ENCODE assay signal across 27 cellular contexts in the genomic region with DNA sequence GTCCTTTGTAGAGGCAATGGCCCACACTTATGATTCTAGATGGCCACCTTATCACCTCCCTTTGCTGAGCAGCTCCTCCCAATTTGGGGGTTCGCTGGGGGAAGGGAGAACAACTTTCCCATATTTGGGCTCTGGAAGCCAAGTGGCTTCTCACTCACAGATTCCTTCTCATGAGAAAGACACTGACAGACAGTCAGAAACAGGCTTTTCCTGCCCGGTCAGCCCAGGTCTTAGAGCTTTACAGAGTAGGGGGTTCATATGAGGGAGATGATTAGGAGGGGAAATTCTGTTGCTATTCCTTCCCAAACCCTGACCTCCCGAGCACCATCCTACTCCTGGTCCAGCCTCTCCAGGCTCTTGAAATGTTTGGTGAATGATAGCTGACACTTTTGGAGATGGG.
A peak's percentile ranks its signal among the peaks of the same experiment; 100 is the strongest.
DNase-seq lines count a peak whose midpoint lies in the region; FAIRE-seq and TF ChIP-seq lines count a peak whose summit lies in the region.
"Had no signal": no experiment of that assay in that cellular context is flagged by ENCODE, and none has a peak within 500 bp of the region (broad histone marks: within the 10 kb centered on the region; RNA-seq: fewer than 3 reads in every experiment).

No MANE protein-coding gene starts in this region.

- TF ChIP-seq EP300 in H1 (IDR thresholded peaks at IDR 0.05; ENCODE audit: borderline replicate concordance in 1 of 2, low read depth in 2 of 2, low read length in 2 of 2) = no peak

- TF ChIP-seq CTCF in 22Rv1 (IDR thresholded peaks at IDR 0.05) = no peak
- TF ChIP-seq CTCF in H1 (IDR thresholded peaks at IDR 0.05; ENCODE audit: control extremely low read depth in 1 of 3, insufficient read depth in 1 of 3, low read depth in 1 of 3, low read length in 3 of 3) = no peak

- H3K23me2 ChIP-seq in H1 (ENCODE audit: low read depth, low read length) = no peaks in the 10 kb centered on the region

- no peak overlapping the region for H2BK20ac ChIP-seq in H1 (ENCODE audit: low read length)

- 0 out of 2 replicates have a peak overlapping the region, but pooled peaks have one; percentile 5 for H2BK15ac ChIP-seq in H1 (ENCODE audit: low read length)
- no peak overlapping the region for H2BK15ac ChIP-seq in mesendoderm (replicated peaks; ENCODE audit: low read depth)

- H3K9me3 ChIP-seq in H1 (ENCODE audit: insufficient read depth in 2 of 2, low read depth in 1 of 2, low read length in 1 of 2) (no peaks in the 10 kb centered on the region), trophoblast cell (ENCODE audit: insufficient read depth, low read depth, low read length) (no peaks in the 10 kb centered on the region)
- H3K9me3 ChIP-seq: BE2C, BLaER1, Caco-2 had no signal

- no peak for TF ChIP-seq POLR2A in H1 (IDR thresholded peaks at IDR 0.05; ENCODE audit: control extremely low read depth in 1 of 2, low read depth in 2 of 2, low read length in 2 of 2)

- POLR2A ChIA-PET in H1 (lab: Charles Lee; ENCODE audit: partially characterized antibody) = interaction anchor here (0.7 to 4.2 kb wide), 3 partner anchors 29 to 67 kb away, joined by 3 to 13 read pairs (median 4); no protein-coding TSS in a partner anchor

- no peak overlapping the region for H3K14ac ChIP-seq in H1 (ENCODE audit: insufficient read length)
- no peak overlapping the region for H3K14ac ChIP-seq in trophoblast cell (ENCODE audit: low read length)

- H4K5ac ChIP-seq in H1 (ENCODE audit: insufficient read length, low read depth, low read length) (no peak overlapping the region), mesendoderm (ENCODE audit: low read length) (no peak overlapping the region)

- peak overlapping the region; percentile 41 for H3K27ac ChIP-seq in 22Rv1
- no peak overlapping the region for H3K27ac ChIP-seq in H1 (ENCODE audit: low read depth, low read length)
- no peak overlapping the region for H3K27ac ChIP-seq in mesendoderm (ENCODE audit: low read depth, low read length)
- no peak overlapping the region for H3K27ac ChIP-seq in trophoblast cell (ENCODE audit: low read depth, low read length)
- H3K27ac ChIP-seq: BLaER1 had no signal

- H2BK5ac ChIP-seq in H1 (ENCODE audit: low read depth, low read length) (no peak overlapping the region), mesendoderm (ENCODE audit: low read length) (no peak overlapping the region), trophoblast cell (ENCODE audit: low read depth, low read length, poor library complexity) (peak overlapping the region; percentile 6)

- no peak overlapping the region for H4K91ac ChIP-seq in H1 (replicated peaks; ENCODE audit: insufficient read length, low read length)
- H4K91ac ChIP-seq in trophoblast cell (ENCODE audit: low read depth, low read length) = no peak overlapping the region

- TF ChIP-seq RAD21 in H1 (IDR thresholded peaks at IDR 0.05 in 1 of 2, conservative IDR thresholded peaks at IDR 0.05 in 1 of 2; ENCODE audit: low read depth in 2 of 2, low read length in 2 of 2) = no peak

- no peak overlapping the region for H3K4ac ChIP-seq in H1 (replicated peaks; ENCODE audit: insufficient read length, low read depth, low read length)
- no peak overlapping the region for H3K4ac ChIP-seq in mesendoderm (ENCODE audit: low read depth, low read length)
- H3K4ac ChIP-seq in trophoblast cell (ENCODE audit: low read depth, low read length) = no peak overlapping the region

- H2BK120ac ChIP-seq in H1 (replicated peaks; ENCODE audit: low read depth, low read length) (no peak overlapping the region), mesendoderm (ENCODE audit: low read depth, low read length) (no peak overlapping the region), trophoblast cell (ENCODE audit: insufficient read depth, low read length, poor library complexity) (no peak overlapping the region)

- no peaks in the 10 kb centered on the region for H4K20me1 ChIP-seq in H1 (replicated peaks in 1 of 2; ENCODE audit: control insufficient read depth in 1 of 2, insufficient read depth in 2 of 2, low read length in 2 of 2)
- H4K20me1 ChIP-seq: BLaER1 had no signal

- H2AFZ ChIP-seq in H1 (ENCODE audit: low read length) (no peak overlapping the region), trophoblast cell (ENCODE audit: insufficient read depth, low read length, poor library complexity) (no peak overlapping the region)

- H3K4me1 ChIP-seq in H1 (replicated peaks in 1 of 4; ENCODE audit: control insufficient read depth in 3 of 4, insufficient read depth in 4 of 4, low read length in 3 of 4) (0 out of 7 replicates have a peak, but pooled peaks cover 0 to 2% (median 0%) of the 10 kb centered on the region in 4 experiments), mesendoderm (ENCODE audit: control insufficient read depth, low read depth, low read length) (peaks cover 6% of the 10 kb centered on the region), trophoblast cell (ENCODE audit: control insufficient read depth in 1 of 2, insufficient read depth in 2 of 2, low read length in 2 of 2) (peaks cover 6 to 13% of the 10 kb centered on the region in 2 experiments)
- H3K4me1 ChIP-seq: BLaER1, Caco-2 had no signal

- H3K23ac ChIP-seq in H1 (ENCODE audit: insufficient read length) (no peak overlapping the region), mesendoderm (ENCODE audit: low read length) (no peak overlapping the region), trophoblast cell (ENCODE audit: low read length) (no peak overlapping the region)

- no peak overlapping the region for H2AK5ac ChIP-seq in H1 (ENCODE audit: low read depth, low read length)
- no peak overlapping the region for H2AK5ac ChIP-seq in mesendoderm (ENCODE audit: low read length)
- H2AK5ac ChIP-seq in trophoblast cell (ENCODE audit: low read length) = no peak overlapping the region

- H3K9ac ChIP-seq in H1 (replicated peaks in 1 of 4; ENCODE audit: extremely low read depth in 1 of 4, low read depth in 3 of 4, low read length in 3 of 4) = no peak overlapping the region
- no peak overlapping the region for H3K9ac ChIP-seq in mesendoderm (ENCODE audit: low read length)
- H3K9ac ChIP-seq in trophoblast cell (ENCODE audit: low read length) = no peak overlapping the region
- H3K9ac ChIP-seq: BLaER1 had no signal

- H3K18ac ChIP-seq in H1 (ENCODE audit: extremely low read depth, low read length) (no peak overlapping the region), mesendoderm (ENCODE audit: low read length) (no peak overlapping the region), trophoblast cell (ENCODE audit: low read length) (no peak overlapping the region)

- no peak for FAIRE-seq in H1 (lab: Jason Lieb, UNC)
- FAIRE-seq: A204.1, D721Med, G401.6, GM12891, GM19239 had no signal

- H3K79me1 ChIP-seq in H1 (ENCODE audit: low read depth, low read length) (no peaks in the 10 kb centered on the region), mesendoderm (ENCODE audit: low read length) (no peaks in the 10 kb centered on the region), trophoblast cell (ENCODE audit: low read length) (no peaks in the 10 kb centered on the region)

- H3K36me3 ChIP-seq in H1 (ENCODE audit: control insufficient read depth in 2 of 4, insufficient read depth in 4 of 4, low read length in 3 of 4) = no peaks in the 10 kb centered on the region
- H3K36me3 ChIP-seq in mesendoderm (ENCODE audit: control insufficient read depth, insufficient read depth, low read length) = no peaks in the 10 kb centered on the region
- no peaks in the 10 kb centered on the region for H3K36me3 ChIP-seq in trophoblast cell (ENCODE audit: control insufficient read depth in 1 of 2, insufficient read depth in 2 of 2, low read length in 2 of 2)
- H3K36me3 ChIP-seq: BLaER1 had no signal

- CTCF ChIA-PET in H1 (lab: Charles Lee; ENCODE audit: partially characterized antibody) = interaction anchor here (0.7 to 2.9 kb wide), 8 partner anchors 21 to 325 kb away, joined by 3 to 14 read pairs (median 3); no protein-coding TSS in a partner anchor

- no peak overlapping the region for H2BK12ac ChIP-seq in H1 (ENCODE audit: low read depth, low read length)
- H2BK12ac ChIP-seq in trophoblast cell (ENCODE audit: low read length) = no peak overlapping the region

- H3K27me3 ChIP-seq in H1 (replicated peaks in 1 of 4; ENCODE audit: control insufficient read depth in 3 of 4, extremely low read depth in 1 of 4, insufficient read depth in 3 of 4, low read length in 3 of 4) = no peaks in the 10 kb centered on the region
- no peaks in the 10 kb centered on the region for H3K27me3 ChIP-seq in mesendoderm (ENCODE audit: insufficient read depth, low read length, poor library complexity)
- H3K27me3 ChIP-seq in trophoblast cell (ENCODE audit: insufficient read depth, low read length) = no peaks in the 10 kb centered on the region
- H3K27me3 ChIP-seq: BE2C, BLaER1 had no signal

- no peaks in the 10 kb centered on the region for H3K79me2 ChIP-seq in H1 (ENCODE audit: control insufficient read depth in 1 of 2, insufficient read depth in 2 of 2, low read length in 2 of 2)
- H3K79me2 ChIP-seq in mesendoderm (ENCODE audit: control insufficient read depth, insufficient read depth, low read length) = no peaks in the 10 kb centered on the region
- H3K79me2 ChIP-seq in trophoblast cell (ENCODE audit: control insufficient read depth, insufficient read depth, low read length, poor library complexity) = no peaks in the 10 kb centered on the region

- H4K12ac ChIP-seq in trophoblast cell (ENCODE audit: low read depth, low read length) = no peak overlapping the region

- DNase-seq in H1 (ENCODE audit: low read depth in 1 of 2, low spot score in 2 of 2) (no peak), mesendoderm (peak; percentile 13), trophoblast cell (no peak), COLO668 (lab: John Stamatoyannopoulos, UW; ENCODE audit: unreplicated experiment) (no peak), hippocampal formation (lab: John Stamatoyannopoulos, UW) (no peak), NCI-H1417 (lab: John Stamatoyannopoulos, UW) (no peak)
- DNase-seq in activated CD4-positive, alpha-beta T cell treated with anti-CD3 and anti-CD28 coated beads, Interleukin-2, amount 50 U/mL, for 48 hours = no peak
- DNase-seq: 8988T; ACHN; BE2C; Caco-2; Calu3; CD4-positive, alpha-beta memory T cell; CD4-positive, CD25-positive, alpha-beta regulatory T cell; CD8-positive, alpha-beta memory T cell; DMS53; DMS79; DND-41; EL; GF-D8 had no signal

- H3K56ac ChIP-seq in H1 (replicated peaks; ENCODE audit: insufficient read length, low read depth, low read length) (no peak overlapping the region), mesendoderm (ENCODE audit: low read length) (no peak overlapping the region)

- H3K4me3 ChIP-seq in H1 (ENCODE audit: extremely low read depth in 1 of 4, insufficient read depth in 2 of 4, low read depth in 3 of 4, low read length in 4 of 4) = no peak overlapping the region
- no peak overlapping the region for H3K4me3 ChIP-seq in mesendoderm (ENCODE audit: low read length)
- H3K4me3 ChIP-seq in trophoblast cell (ENCODE audit: low read depth, low read length) = no peak overlapping the region
- H3K4me3 ChIP-seq: BLaER1 had no signal

- whole genome bisulfite sequencing in H1 (ENCODE audit: extremely low coverage in 1 of 2, insufficient coverage in 1 of 2, insufficient read length in 1 of 2, insufficient replicate concordance in 2 of 2, low coverage in 1 of 2, low lambda C conversion rate in 2 of 2, missing lambda C conversion rate in 1 of 2), 2 experiments = 81% methylated on average over 3 of the region's 3 CpGs; no CpG with 5 or more reads in 1 of the 2 experiments
- no CpG with 5 or more reads among the region's 3 CpGs for WGBS in mesendoderm (ENCODE audit: extremely low coverage, insufficient coverage, low lambda C conversion rate)
- WGBS in trophoblast cell (ENCODE audit: extremely low coverage, insufficient coverage, insufficient read length) = no CpG with 5 or more reads among the region's 3 CpGs

- H4K8ac ChIP-seq in H1 (ENCODE audit: extremely low read depth, insufficient read depth, low read length) = no peak overlapping the region
- no peak overlapping the region for H4K8ac ChIP-seq in mesendoderm (ENCODE audit: low read depth, low read length)
- H4K8ac ChIP-seq in trophoblast cell (ENCODE audit: low read depth, low read length) = no peak overlapping the region

- no peak overlapping the region for H3K4me2 ChIP-seq in H1 (ENCODE audit: insufficient read depth in 1 of 2, low read depth in 2 of 2, low read length in 2 of 2)
- H3K4me2 ChIP-seq in mesendoderm (ENCODE audit: low read length) = no peak overlapping the region
- peak overlapping the region; percentile 46 for H3K4me2 ChIP-seq in trophoblast cell (ENCODE audit: low read length)
- H3K4me2 ChIP-seq: BLaER1 had no signal
